In genomic region chr3:112555535-112556170, GRCh38 we compare ENCODE assay signal across 2 cellular contexts.
TF ChIP-seq lines count a peak whose summit lies in the region.

No MANE protein-coding gene starts in this region.

TF ChIP-seq in endothelial cell of umbilical vein, 7 proteins besides CTCF, POLR2A, EP300 and RAD21:
- TF ChIP-seq EZH2 (IDR thresholded peaks at IDR 0.05; ENCODE audit: borderline replicate concordance, low read depth, low read length, severe bottlenecking): no peak
- no peak for TF ChIP-seq GATA2 (IDR thresholded peaks at IDR 0.05; ENCODE audit: insufficient read depth, insufficient read length, low read depth, low read length)
- no peak for TF ChIP-seq MYC (IDR thresholded peaks at IDR 0.05; ENCODE audit: low read depth, low read length)
- TF ChIP-seq FOS (IDR thresholded peaks at IDR 0.05; ENCODE audit: borderline replicate concordance, insufficient read depth, low read length): peak; percentile 23

TF ChIP-seq in HepG2, 621 proteins besides CTCF, POLR2A, EP300 and RAD21:
- TF ChIP-seq REL (CRISPR knock-in tag; conservative IDR thresholded peaks at IDR 0.05): no peak
- TF ChIP-seq ZNF530 (CRISPR knock-in tag; IDR thresholded peaks at IDR 0.05; ENCODE audit: low read depth): no peak
- no peak for TF ChIP-seq IRX3 (CRISPR knock-in tag; IDR thresholded peaks at IDR 0.05; ENCODE audit: borderline replicate concordance, low read depth)
- no peak for TF ChIP-seq SP1 (IDR thresholded peaks at IDR 0.05)
- TF ChIP-seq SP1 (CRISPR knock-in tag; IDR thresholded peaks at IDR 0.05): no peak
- TF ChIP-seq U2AF2 (IDR thresholded peaks at IDR 0.05; ENCODE audit: low read depth, low read length): no peak
- no peak for TF ChIP-seq ZBTB46 (CRISPR knock-in tag; IDR thresholded peaks at IDR 0.05; ENCODE audit: borderline replicate concordance)
- no peak for TF ChIP-seq MIXL1 (CRISPR knock-in tag; IDR thresholded peaks at IDR 0.05)
- no peak for TF ChIP-seq PRMT3 (CRISPR knock-in tag; IDR thresholded peaks at IDR 0.05; ENCODE audit: borderline replicate concordance, low read depth)
- no peak for TF ChIP-seq ZNF512B (CRISPR knock-in tag; IDR thresholded peaks at IDR 0.05; ENCODE audit: borderline replicate concordance)
- TF ChIP-seq HOXA7 (CRISPR knock-in tag; IDR thresholded peaks at IDR 0.05): no peak
- no peak for TF ChIP-seq GMEB1 (CRISPR knock-in tag; IDR thresholded peaks at IDR 0.05; ENCODE audit: borderline replicate concordance)
- TF ChIP-seq CEBPG (CRISPR knock-in tag; IDR thresholded peaks at IDR 0.05): no peak
- TF ChIP-seq FUBP1 (CRISPR knock-in tag; IDR thresholded peaks at IDR 0.05; ENCODE audit: borderline replicate concordance): no peak
